1 cellular context compared by ENCODE assay signal in the genomic region with DNA sequence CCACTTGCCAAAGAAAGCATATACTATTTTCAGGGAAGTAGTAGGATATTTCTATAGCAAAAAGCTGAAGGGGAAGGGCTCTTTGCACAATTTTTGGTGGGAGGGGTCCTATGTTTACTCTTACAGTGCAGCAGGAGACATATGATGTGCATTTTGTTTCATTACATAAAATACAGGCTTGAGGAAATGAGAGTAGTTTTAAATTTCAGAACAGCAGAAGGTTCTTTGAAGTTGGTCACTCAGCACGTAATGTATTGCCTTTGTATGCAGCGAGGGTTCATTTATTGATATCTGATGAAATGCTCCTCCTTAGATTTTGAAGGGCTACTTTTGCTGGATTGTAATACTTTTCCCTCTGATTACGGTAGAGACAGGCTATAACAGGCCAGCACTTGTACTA.
TF ChIP-seq lines count a peak whose summit lies in the region.

No MANE protein-coding gene starts in this region.

TF ChIP-seq in HepG2, 621 proteins besides CTCF, POLR2A, EP300 and RAD21:
- TF ChIP-seq, protein P1, sequence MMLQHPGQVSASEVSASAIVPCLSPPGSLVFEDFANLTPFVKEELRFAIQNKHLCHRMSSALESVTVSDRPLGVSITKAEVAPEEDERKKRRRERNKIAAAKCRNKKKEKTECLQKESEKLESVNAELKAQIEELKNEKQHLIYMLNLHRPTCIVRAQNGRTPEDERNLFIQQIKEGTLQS (CRISPR knock-in tag; IDR thresholded peaks at IDR 0.05): no peak
- TF ChIP-seq, protein P2, sequence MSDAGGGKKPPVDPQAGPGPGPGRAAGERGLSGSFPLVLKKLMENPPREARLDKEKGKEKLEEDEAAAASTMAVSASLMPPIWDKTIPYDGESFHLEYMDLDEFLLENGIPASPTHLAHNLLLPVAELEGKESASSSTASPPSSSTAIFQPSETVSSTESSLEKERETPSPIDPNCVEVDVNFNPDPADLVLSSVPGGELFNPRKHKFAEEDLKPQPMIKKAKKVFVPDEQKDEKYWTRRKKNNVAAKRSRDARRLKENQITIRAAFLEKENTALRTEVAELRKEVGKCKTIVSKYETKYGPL (CRISPR knock-in tag; IDR thresholded peaks at IDR 0.05): no peak
